In genomic region chr7:75738975-75739795, GRCh38 we compare ENCODE assay signal across 8 cellular contexts. TPM values are rescaled to one million over a fixed set of nuclear protein-coding genes. Genes with fewer than 3 reads are reported as not detected.
A peak's percentile ranks its signal among the peaks of the same experiment; 100 is the strongest.
DNase-seq lines count a peak whose midpoint lies in the region; ATAC-seq, FAIRE-seq and TF ChIP-seq lines count a peak whose summit lies in the region.

No MANE protein-coding gene starts in this region.

- peak overlapping the region; percentile 98 for H2AFZ ChIP-seq in astrocyte (ENCODE audit: low read depth, low read length)

- FAIRE-seq in astrocyte (lab: Jason Lieb, UNC) = no peak

- H3K27ac Mint-ChIP-seq in T-helper 2 cell treated with Interferon-gamma antibody and Interleukin-4, amounts not matched to agents 5 μg/mL and 100 μg/mL, for 36 hours = peak overlapping the region; percentile 98
- peak overlapping the region; percentile 77 for H3K27ac Mint-ChIP-seq in astrocyte (ENCODE audit: unreplicated experiment)

- H3K4me2 ChIP-seq in astrocyte (ENCODE audit: low read length) = peak overlapping the region; percentile 100

- intact Hi-C loops in aorta (cut with DNase I) = loop anchor here in 1 of 2 donors (5.0 kb wide), 1 partner anchor 82 kb away; no protein-coding TSS in a partner anchor

- ATAC-seq in GM18508 (IDR thresholded peaks at IDR 0.05; ENCODE audit: insufficient read depth, unreplicated experiment) = peak; percentile 49
- peak; percentile 93 for ATAC-seq in HG02981 (IDR thresholded peaks at IDR 0.05; ENCODE audit: unreplicated experiment)
- ATAC-seq in aorta (ENCODE audit: low FRiP score) = peak; percentile 98

- H3K27ac ChIP-seq in astrocyte (ENCODE audit: low read depth, low read length) = peak overlapping the region; percentile 56
- H3K27ac ChIP-seq in aorta (ENCODE audit: low read depth in 1 of 2, low read length in 2 of 2) = peak overlapping the region in 1 of 2 donors; percentile 52

- no peaks in the 10 kb centered on the region for H3K36me3 ChIP-seq in astrocyte (ENCODE audit: insufficient read depth, low read length)
- no peaks in the 10 kb centered on the region for H3K36me3 ChIP-seq in aorta (ENCODE audit: control insufficient read depth in 1 of 2, insufficient read depth in 2 of 2, low read length in 1 of 2)

- H3K36me3 Mint-ChIP-seq in T-helper 2 cell treated with Interferon-gamma antibody and Interleukin-4, amounts not matched to agents 5 μg/mL and 100 μg/mL, for 36 hours (ENCODE audit: low read depth) = no peaks in the 10 kb centered on the region
- no peaks in the 10 kb centered on the region for H3K36me3 Mint-ChIP-seq in astrocyte (ENCODE audit: low read depth, unreplicated experiment)

- H4K20me1 ChIP-seq in astrocyte (ENCODE audit: insufficient read depth, low read length) = no peaks in the 10 kb centered on the region

- peak overlapping the region; percentile 92 for H3K9ac ChIP-seq in astrocyte (ENCODE audit: low read length)

- peak overlapping the region; percentile 94 for H3K4me3 Mint-ChIP-seq in T-helper 2 cell treated with Interferon-gamma antibody and Interleukin-4, amounts not matched to agents 5 μg/mL and 100 μg/mL, for 36 hours
- peak overlapping the region; percentile 92 for H3K4me3 Mint-ChIP-seq in astrocyte (ENCODE audit: unreplicated experiment)

- H3K4me1 ChIP-seq in astrocyte (ENCODE audit: insufficient read depth, low read length) (peaks cover 14% of the 10 kb centered on the region), aorta (ENCODE audit: control insufficient read depth in 1 of 2, insufficient read depth in 2 of 2, low read length in 2 of 2) (peaks cover 0 to 3% of the 10 kb centered on the region in 2 donors)

- H3K27me3 ChIP-seq in astrocyte (ENCODE audit: insufficient read depth, low read length) (no peaks in the 10 kb centered on the region), aorta (ENCODE audit: control insufficient read depth in 1 of 2, insufficient read depth in 2 of 2, low read length in 1 of 2) (no peaks in the 10 kb centered on the region)

- peak overlapping the region; percentile 91 for H3K4me3 ChIP-seq in astrocyte (ENCODE audit: insufficient read depth, low read depth, low read length)
- H3K4me3 ChIP-seq in aorta (ENCODE audit: low read length in 2 of 2) = peak overlapping the region; percentile 84 to 93

- H3K27me3 Mint-ChIP-seq in T-helper 2 cell treated with Interferon-gamma antibody and Interleukin-4, amounts not matched to agents 5 μg/mL and 100 μg/mL, for 36 hours (ENCODE audit: low read depth) = peaks cover 19% of the 10 kb centered on the region
- peaks cover 6% of the 10 kb centered on the region for H3K27me3 Mint-ChIP-seq in astrocyte (ENCODE audit: low read depth, unreplicated experiment)

- no peaks in the 10 kb centered on the region for H3K9me3 ChIP-seq in astrocyte (ENCODE audit: insufficient read depth, low read depth, low read length)
- H3K9me3 ChIP-seq in aorta (ENCODE audit: control insufficient read depth, low read length) = no peaks in the 10 kb centered on the region

- WGBS in aorta, 2 donors = 0 to 1% methylated on average over 49 to 89 of the region's 89 CpGs

- no peaks in the 10 kb centered on the region for H3K9me3 Mint-ChIP-seq in T-helper 2 cell treated with Interferon-gamma antibody and Interleukin-4, amounts not matched to agents 5 μg/mL and 100 μg/mL, for 36 hours
- H3K9me3 Mint-ChIP-seq in astrocyte (ENCODE audit: unreplicated experiment) = no peaks in the 10 kb centered on the region

- DNase-seq in NCI-H1930 (lab: John Stamatoyannopoulos, UW) (peak; percentile 97 to 99), astrocyte (ENCODE audit: low read depth) (peak; percentile 95), hepatic stellate cell (ENCODE audit: low spot score) (peak; percentile 99), renal cortical epithelial cell (ENCODE audit: low read depth) (peak; percentile 80), aorta (peak; percentile 100)
- peak; percentile 99 for DNase-seq in T-helper 2 cell treated with Interferon-gamma antibody and Interleukin-4, amounts not matched to agents 5 μg/mL and 100 μg/mL, for 36 hours (ENCODE audit: low spot score)

- H3K4me1 Mint-ChIP-seq in T-helper 2 cell treated with Interferon-gamma antibody and Interleukin-4, amounts not matched to agents 5 μg/mL and 100 μg/mL, for 36 hours (ENCODE audit: low read depth) = peaks cover 12% of the 10 kb centered on the region
- peaks cover 2% of the 10 kb centered on the region for H3K4me1 Mint-ChIP-seq in astrocyte (ENCODE audit: low read depth, unreplicated experiment)

- H3K79me2 ChIP-seq in astrocyte (ENCODE audit: insufficient read depth, low read length) = peaks cover 3% of the 10 kb centered on the region

- no peak for TF ChIP-seq CTCF in astrocyte (IDR thresholded peaks at IDR 0.05; ENCODE audit: insufficient read depth, low read depth, low read length)

RNA-seq across cellular contexts. Expression of gene HIP1, which starts 0.4 kb away (rescaled TPM):
- total RNA-seq in astrocyte (14.0 and 15.4 TPM in 2 replicates), renal cortical epithelial cell (10.1 and 22.0 TPM in 2 replicates), aorta (10 to 100 TPM; 56.8 to 87.9 TPM)
- 10 to 100 TPM; 10.6 to 29.7 TPM for polyA plus RNA-seq in aorta

RNA-seq across cellular contexts. Expression of gene CCL26, which starts 32.8 kb away (rescaled TPM):
- total RNA-seq in astrocyte (not detected in 2 replicates), renal cortical epithelial cell (not detected in 2 replicates), aorta (1 to 10 TPM in 1 of 2 donors, not detected in 1; 1.9 TPM)
- 1 to 10 TPM in 1 of 2 donors, not detected in 1; 2.0 TPM for polyA plus RNA-seq in aorta
